In the genomic region with DNA sequence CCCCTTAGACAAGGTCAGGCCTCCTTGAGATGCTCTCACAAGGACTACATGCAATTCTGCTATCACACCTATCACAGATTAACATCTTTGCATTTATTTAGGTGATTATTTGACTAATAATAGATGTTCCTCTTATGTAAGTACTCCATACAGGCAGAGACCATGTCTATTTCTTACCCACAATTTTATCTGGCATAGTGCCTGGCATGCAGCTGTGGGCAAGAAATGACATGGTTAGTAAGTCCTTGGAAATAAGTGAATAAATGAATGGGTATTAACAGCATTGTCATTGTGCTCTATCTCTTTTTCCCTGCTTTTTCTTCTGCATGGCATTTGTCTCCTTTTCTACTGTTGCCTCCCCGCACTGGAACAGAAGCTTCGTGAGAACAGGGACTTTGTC, we compare ENCODE assay signal across 8 cellular contexts. TPM values are rescaled to one million over a fixed set of nuclear protein-coding genes. Genes with fewer than 3 reads are reported as not detected.
A peak's percentile ranks its signal among the peaks of the same experiment; 100 is the strongest.
DNase-seq lines count a peak whose midpoint lies in the region; ATAC-seq and TF ChIP-seq lines count a peak whose summit lies in the region.

No MANE protein-coding gene starts in this region.

- TF ChIP-seq POLR2A in sigmoid colon (IDR thresholded peaks at IDR 0.05) = no peak

- POLR2A ChIA-PET in OCI-LY7 (lab: Charles Lee) = no interaction called here

- ATAC-seq in DND-41 (ENCODE audit: insufficient read depth, low read depth) (no peak), foreskin keratinocyte (no peak), GM19455 (IDR thresholded peaks at IDR 0.05; ENCODE audit: unreplicated experiment) (no peak), HG03108 (IDR thresholded peaks at IDR 0.05; ENCODE audit: unreplicated experiment) (no peak)
- no peak for ATAC-seq in effector memory CD8-positive, alpha-beta T cell (replicated peaks)

- H3K4me1 ChIP-seq in DND-41 (ENCODE audit: insufficient read depth, low read length) (peaks cover 100% of the 10 kb centered on the region), OCI-LY7 (ENCODE audit: insufficient read depth, low read length, poor library complexity, severe bottlenecking) (peaks cover 84% of the 10 kb centered on the region), sigmoid colon (peaks cover 0 to 100% (median 93%) of the 10 kb centered on the region in 4 donors), foreskin keratinocyte (peaks cover 56% of the 10 kb centered on the region)

- H3K27me3 Mint-ChIP-seq in effector memory CD8-positive, alpha-beta T cell = no peaks in the 10 kb centered on the region

- H3K9me3 ChIP-seq in DND-41 (ENCODE audit: insufficient read depth, low read length, severe bottlenecking) (no peaks in the 10 kb centered on the region), OCI-LY7 (ENCODE audit: low read length) (peaks cover under 1% of the 10 kb centered on the region; the same call in 1 of the 2 replicates), sigmoid colon (no peaks in the 10 kb centered on the region)

- intact Hi-C loops in OCI-LY7 (cut with micrococcal nuclease; ENCODE audit: unreplicated experiment) (loop anchor here (1.0 kb wide), 4 partner anchors 48 to 82 kb away; partner anchors contain the start of gene IRF1), sigmoid colon (cut with DNase I) (loop anchor here (1.0 kb wide), 1 partner anchor 71 kb away; the partner anchor contains the start of gene IRF1)

- CTCF ChIA-PET in OCI-LY7 (lab: Charles Lee; ENCODE audit: unreplicated experiment) = interaction anchor here (1.0 kb wide), 1 partner anchor 12 kb away, joined by 3 read pairs; no protein-coding TSS in a partner anchor

- BruUV-seq in OCI-LY7 (replicated peaks; lab: Mats Ljungman, UMichigan) = no TSS peak

- no peaks in the 10 kb centered on the region for H3K27me3 ChIP-seq in DND-41 (ENCODE audit: insufficient read depth, low read length, poor library complexity)
- no peaks in the 10 kb centered on the region for H3K27me3 ChIP-seq in sigmoid colon
- H3K27me3 ChIP-seq in foreskin keratinocyte = no peaks in the 10 kb centered on the region

- H3K9me2 ChIP-seq in OCI-LY7 (ENCODE audit: insufficient read depth, low read length) = no peaks in the 10 kb centered on the region

- H3K79me2 ChIP-seq in DND-41 (ENCODE audit: insufficient read depth, low read length) = peaks cover 99% of the 10 kb centered on the region
- peaks cover 3% of the 10 kb centered on the region; the same call in 1 of the 2 replicates for H3K79me2 ChIP-seq in OCI-LY7 (ENCODE audit: insufficient read depth, low read depth, low read length)

- H3K27ac ChIP-seq in DND-41 (ENCODE audit: low read length) (peak overlapping the region; percentile 99), OCI-LY7 (ENCODE audit: low read depth, low read length, poor library complexity, severe bottlenecking) (peak overlapping the region; percentile 96), sigmoid colon (peak overlapping the region; percentile 67 to 98 (median 84)), foreskin keratinocyte (no peak overlapping the region)

- H3K9ac ChIP-seq in DND-41 (ENCODE audit: low read depth, low read length) = peak overlapping the region; percentile 98

- peak overlapping the region in 1 of 2 experiments; percentile 39; a peak in 2 of 4 replicates for H3K4me3 ChIP-seq in DND-41 (ENCODE audit: low read depth in 1 of 2, low read length in 2 of 2)
- no peak overlapping the region for H3K4me3 ChIP-seq in OCI-LY7 (ENCODE audit: low read depth, low read length, poor library complexity, severe bottlenecking)
- no peak overlapping the region for H3K4me3 ChIP-seq in sigmoid colon

- H3K36me3 Mint-ChIP-seq in effector memory CD8-positive, alpha-beta T cell (ENCODE audit: insufficient read depth) = peaks cover 57% of the 10 kb centered on the region

- WGBS in sigmoid colon, 2 donors = 86 to 87% methylated on average over 2 of the region's 2 CpGs

- no peaks in the 10 kb centered on the region for H3K9me3 Mint-ChIP-seq in effector memory CD8-positive, alpha-beta T cell

- H3K27ac Mint-ChIP-seq in effector memory CD8-positive, alpha-beta T cell = peak overlapping the region; percentile 95 to 96

- DNase-seq in DND-41 (no peak), OCI-LY7 (ENCODE audit: low spot score) (no peak), sigmoid colon (peak; percentile 40), foreskin keratinocyte (no peak)
- no peak for DNase-seq in effector memory CD8-positive, alpha-beta T cell
- DNase-seq in stimulated activated CD4-positive, alpha-beta T cell treated with anti-CD3 and anti-CD28 coated beads, Interleukin-4, amount 100 ng/mL, for 1 hour = no peak

- H3K4me2 ChIP-seq in DND-41 (ENCODE audit: insufficient read depth, low read length) (peak overlapping the region; percentile 80), OCI-LY7 (ENCODE audit: low read length) (peak overlapping the region; percentile 82)

- peaks cover 67% of the 10 kb centered on the region for H3K36me3 ChIP-seq in DND-41 (ENCODE audit: insufficient read depth, low read length)
- H3K36me3 ChIP-seq in OCI-LY7 (ENCODE audit: insufficient read depth, low read length) = no peaks in the 10 kb centered on the region
- peaks cover 0 to 7% (median 0%) of the 10 kb centered on the region in 4 donors for H3K36me3 ChIP-seq in sigmoid colon

- TF ChIP-seq EP300 in sigmoid colon (IDR thresholded peaks at IDR 0.05) = no peak

- H3K4me1 Mint-ChIP-seq in effector memory CD8-positive, alpha-beta T cell (ENCODE audit: low read depth in 2 of 2) = peaks cover 84% of the 10 kb centered on the region in 2 donors

- TF ChIP-seq CTCF in DND-41 (IDR thresholded peaks at IDR 0.05; ENCODE audit: borderline replicate concordance, extremely low read depth, low read length, poor library complexity, severe bottlenecking) = no peak
- TF ChIP-seq CTCF in OCI-LY7 (conservative IDR thresholded peaks at IDR 0.05; ENCODE audit: low read length) = no peak
- TF ChIP-seq CTCF in sigmoid colon (IDR thresholded peaks at IDR 0.05) = no peak
- TF ChIP-seq CTCF in foreskin keratinocyte (conservative IDR thresholded peaks at IDR 0.05) = no peak

- H4K20me1 ChIP-seq in DND-41 (ENCODE audit: insufficient read depth, low read length) (no peaks in the 10 kb centered on the region), OCI-LY7 (ENCODE audit: insufficient read depth, low read length) (no peaks in the 10 kb centered on the region)

- H3K4me3 Mint-ChIP-seq in effector memory CD8-positive, alpha-beta T cell = peak overlapping the region; percentile 82 to 85

- H2AFZ ChIP-seq in DND-41 (ENCODE audit: low read depth, low read length) (no peak overlapping the region), OCI-LY7 (ENCODE audit: low read length) (peak overlapping the region; percentile 37; the same call in 1 of the 2 replicates)

RNA-seq across cellular contexts. Expression of gene SLC22A5, which starts 49.4 kb away (rescaled TPM):
- total RNA-seq in OCI-LY7 (2014; rRNA removed; shearing (Covaris generic)) = 0.88 TPM in 1 of 2 replicates, not detected in the other
- total RNA-seq in OCI-LY7 (2022) (0.18 and 0.36 TPM in 2 replicates), sigmoid colon (1 to 10 TPM; 3.6 to 9.9 (median 6.3) TPM), foreskin keratinocyte (11.7 and 14.7 TPM in 2 replicates)
- polyA plus RNA-seq in sigmoid colon (10 to 100 TPM in 1 of 3 donors, 1 to 10 TPM in 2; 6.0 to 11.9 (median 9.0) TPM), foreskin keratinocyte (5.6 and 7.1 TPM in 2 replicates)
